In the genomic region with DNA sequence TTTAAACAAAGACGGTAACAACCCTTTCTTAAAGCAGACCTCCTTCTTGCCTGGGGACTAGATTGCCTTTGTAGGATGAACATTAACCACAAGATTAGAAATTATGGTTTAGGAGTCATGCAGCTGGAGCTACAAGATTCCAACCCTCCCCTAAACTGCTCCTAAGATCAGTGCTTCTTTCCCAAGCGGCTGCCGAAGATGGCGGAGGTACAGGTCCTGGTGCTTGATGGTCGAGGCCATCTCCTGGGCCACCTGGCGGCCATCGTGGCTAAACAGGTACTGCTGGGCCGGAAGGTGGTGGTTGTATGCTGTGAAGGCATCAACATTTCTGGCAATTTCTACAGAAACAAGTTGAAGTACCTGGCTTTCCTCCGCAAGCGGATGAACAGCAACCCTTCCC, we compare ENCODE assay signal across 10 cellular contexts. TPM values are rescaled to one million over a fixed set of nuclear protein-coding genes. Genes with fewer than 3 reads are reported as not detected.
DNase-seq lines count a peak whose midpoint lies in the region; ATAC-seq, FAIRE-seq and TF ChIP-seq lines count a peak whose summit lies in the region.
"Not testable (repeated sequence)": the region's sequence is repeated elsewhere in the genome, so short reads cannot be mapped to it uniquely, and the experiment has no call there.
"Had no signal": no experiment of that assay in that cellular context is flagged by ENCODE, and none has a peak within 500 bp of the region (broad histone marks: within the 10 kb centered on the region; RNA-seq: fewer than 3 reads in every experiment).

No MANE protein-coding gene starts in this region.

- not testable (repeated sequence) for H3K27me3 Mint-ChIP-seq in astrocyte (ENCODE audit: low read depth, unreplicated experiment); nephron (ENCODE audit: low read depth)
- H3K27me3 Mint-ChIP-seq in endodermal cell (ENCODE audit: insufficient read depth) = peaks cover 32% of the 10 kb centered on the region

- TF ChIP-seq EP300 in A549 (IDR thresholded peaks at IDR 0.05) = not testable (repeated sequence)

- H3K9me3 Mint-ChIP-seq in astrocyte (ENCODE audit: unreplicated experiment); endodermal cell; nephron: not testable (repeated sequence)

- H3K9me2 ChIP-seq in HCT116 (ENCODE audit: insufficient read depth) = not testable (repeated sequence)

- CTCF ChIA-PET in A549 (lab: Yijun Ruan, JAX) = interaction anchor here (4.2 to 5.0 kb wide), 2 partner anchors 16 to 39 kb away, joined by 30 to 34 read pairs; partner anchors contain the start of gene GPRC5A
- CTCF ChIA-PET in HCT116 (lab: Charles Lee) = interaction anchor here (4.4 kb wide), 1 partner anchor 38 kb away, joined by 18 read pairs; no protein-coding TSS in a partner anchor

- not testable (repeated sequence) for H3K27me3 ChIP-seq in HCT116 (ENCODE audit: insufficient read depth, low read length); astrocyte (ENCODE audit: insufficient read depth, low read length); endodermal cell (ENCODE audit: control insufficient read depth, insufficient read depth, low read length, poor library complexity, severe bottlenecking)

- POLR2A ChIA-PET in A549 (lab: Yijun Ruan, JAX); HCT116 (lab: Charles Lee): not testable (repeated sequence)

- not testable (repeated sequence) for H3K79me2 ChIP-seq in HCT116 (ENCODE audit: insufficient read depth, low read length); astrocyte (ENCODE audit: insufficient read depth, low read length)

- H3K27ac ChIP-seq in A549 (peak overlapping the region; percentile 97 to 98; a peak in 4 of 6 replicates), HCT116 (ENCODE audit: low read depth, low read length) (peak overlapping the region; percentile 88)
- not testable (repeated sequence) for H3K27ac ChIP-seq in astrocyte (ENCODE audit: low read depth, low read length); endodermal cell (ENCODE audit: low read depth, low read length)

- not testable (repeated sequence) for BruUV-seq in HCT116 (replicated peaks; lab: Mats Ljungman, UMichigan)

- H2AFZ ChIP-seq in HCT116 (ENCODE audit: low read depth, low read length, poor library complexity, severe bottlenecking); astrocyte (ENCODE audit: low read depth, low read length): not testable (repeated sequence)

- H3K4me1 ChIP-seq in A549 (peaks cover 74% of the 10 kb centered on the region), HCT116 (ENCODE audit: control insufficient read depth in 1 of 2, insufficient read depth in 2 of 2, low read length in 2 of 2) (peaks cover 73 to 95% of the 10 kb centered on the region in 2 experiments), astrocyte (ENCODE audit: insufficient read depth, low read length) (peaks cover 42% of the 10 kb centered on the region)
- not testable (repeated sequence) for H3K4me1 ChIP-seq in endodermal cell (ENCODE audit: control insufficient read depth, insufficient read depth, low read length)

- WGBS in A549 (ENCODE audit: missing lambda C conversion rate) = 95% methylated on average over 10 of the region's 10 CpGs
- 97 to 100% methylated on average over 1 to 10 of the region's 10 CpGs for WGBS in endodermal cell (ENCODE audit: insufficient coverage in 1 of 2, insufficient read length in 1 of 2), 2 experiments

- H3K4me1 Mint-ChIP-seq in astrocyte (ENCODE audit: low read depth, unreplicated experiment) = peaks cover 30% of the 10 kb centered on the region
- peaks cover 38% of the 10 kb centered on the region for H3K4me1 Mint-ChIP-seq in endodermal cell
- peaks cover 11% of the 10 kb centered on the region for H3K4me1 Mint-ChIP-seq in nephron

- not testable (repeated sequence) for H3K4me3 ChIP-seq in A549; HCT116 (replicated peaks in 1 of 2; ENCODE audit: low read depth in 1 of 2, low read length in 2 of 2); astrocyte (ENCODE audit: insufficient read depth, low read depth, low read length); endodermal cell (ENCODE audit: low read length)

- H4K20me1 ChIP-seq in HCT116 (ENCODE audit: insufficient read depth); astrocyte (ENCODE audit: insufficient read depth, low read length): not testable (repeated sequence)

- FAIRE-seq in A549 (lab: Jason Lieb, UNC); astrocyte (lab: Jason Lieb, UNC): not testable (repeated sequence)
- peak; percentile 74 for FAIRE-seq in urothelium cell line (lab: Jason Lieb, UNC)

- not testable (repeated sequence) for ATAC-seq in A549, HCT116

- H3K36me3 Mint-ChIP-seq in astrocyte (ENCODE audit: low read depth, unreplicated experiment) = peaks cover 11% of the 10 kb centered on the region
- H3K36me3 Mint-ChIP-seq in endodermal cell (ENCODE audit: low read depth); nephron (ENCODE audit: low read depth): not testable (repeated sequence)

- H3K27ac Mint-ChIP-seq in astrocyte (ENCODE audit: unreplicated experiment) (peak overlapping the region; percentile 88), nephron (peak overlapping the region in 2 of 3 experiments; percentile 74 to 81)
- not testable (repeated sequence) for H3K27ac Mint-ChIP-seq in endodermal cell

- not testable (repeated sequence) for TF ChIP-seq POLR2A in A549 (IDR thresholded peaks at IDR 0.05; ENCODE audit: low read length); HCT116 (IDR thresholded peaks at IDR 0.05; ENCODE audit: borderline replicate concordance, extremely low read depth, insufficient read depth, insufficient read length)

- TF ChIP-seq RAD21 in A549 (conservative IDR thresholded peaks at IDR 0.05 in 1 of 2, IDR thresholded peaks at IDR 0.05 in 1 of 2); HCT116 (IDR thresholded peaks at IDR 0.05; ENCODE audit: low read depth): not testable (repeated sequence)

- not testable (repeated sequence) for TF ChIP-seq CTCF in A549 (IDR thresholded peaks at IDR 0.05); HCT116 (IDR thresholded peaks at IDR 0.05 in 2 of 3, conservative IDR thresholded peaks at IDR 0.05 in 1 of 3; ENCODE audit: borderline replicate concordance in 1 of 3, insufficient read depth in 1 of 3, low read depth in 2 of 3, low read length in 2 of 3); astrocyte (IDR thresholded peaks at IDR 0.05; ENCODE audit: insufficient read depth, low read depth, low read length); nephron (IDR thresholded peaks at IDR 0.05; ENCODE audit: unreplicated experiment in 3 of 3)
- TF ChIP-seq CTCF in endodermal cell (conservative IDR thresholded peaks at IDR 0.05) = peak; percentile 27

- not testable (repeated sequence) for H3K9me3 ChIP-seq in A549; HCT116 (ENCODE audit: control insufficient read depth in 1 of 2, insufficient read depth in 1 of 2, low read depth in 1 of 2, low read length in 2 of 2); astrocyte (ENCODE audit: insufficient read depth, low read depth, low read length); endodermal cell (ENCODE audit: control insufficient read depth, low read length)

- RAD21 ChIA-PET in HCT116 (lab: Charles Lee; ENCODE audit: low non-redundant PET in 1 of 2, low total read pairs in 2 of 2, uncharacterized antibody in 2 of 2, unreplicated experiment in 2 of 2) = not testable (repeated sequence)

- H3K4me2 ChIP-seq in A549; HCT116 (ENCODE audit: low read length); astrocyte (ENCODE audit: low read length): not testable (repeated sequence)

- not testable (repeated sequence) for DNase-seq in A549 (ENCODE audit: low read depth in 1 of 2, low spot score in 1 of 2); HCT116 (ENCODE audit: low read depth, low spot score); astrocyte (ENCODE audit: low read depth); endodermal cell; urothelium cell line (ENCODE audit: low spot score)
- DNase-seq in M059J (ENCODE audit: low read depth) (peak; percentile 30), renal cortical epithelial cell (ENCODE audit: low read depth) (peak; percentile 37)

- H3K4me3 Mint-ChIP-seq in astrocyte (ENCODE audit: unreplicated experiment); endodermal cell; nephron: not testable (repeated sequence)

- peak overlapping the region; percentile 73; the same call in 1 of the 2 replicates for H3K9ac ChIP-seq in HCT116 (ENCODE audit: low read length)
- H3K9ac ChIP-seq in astrocyte (ENCODE audit: low read length); endodermal cell (ENCODE audit: extremely low read depth, low read length, poor library complexity, severe bottlenecking): not testable (repeated sequence)

- intact Hi-C loops in HCT116 (cut with micrococcal nuclease) = not testable (repeated sequence)

- H3K36me3 ChIP-seq in HCT116 (ENCODE audit: control insufficient read depth in 1 of 2, insufficient read depth in 2 of 2, low read length in 2 of 2); astrocyte (ENCODE audit: insufficient read depth, low read length); endodermal cell (ENCODE audit: control insufficient read depth, insufficient read depth, low read length): not testable (repeated sequence)

RNA-seq across cellular contexts. Expression of gene GPRC5A, which starts 16.1 kb away (rescaled TPM):
- polyA plus RNA-seq in A549 (2011; rRNA removed) (296 and 321 TPM in 2 replicates), A549 (2017; fragmentation: RNase III; extraction: RNeasy Plus Mini Kit Qiagen cat#74134 plus additional on column Dnase treatment) (173 to 207 TPM (median 197 TPM) in 3 replicates)
- 275 and 331 TPM in 2 replicates for polyA plus RNA-seq in A549 (2012; cell fraction: cytosol; rRNA removed)
- polyA plus RNA-seq in A549 (2012; cell fraction: nucleus; rRNA removed) = 582 and 654 TPM in 2 replicates
- 913 and 975 TPM in 2 replicates for polyA minus RNA-seq in A549 (2011; rRNA and poly(A)+ RNA removed)
- total RNA-seq in HCT116 (2021; ENCODE audit: unreplicated experiment) (305 TPM), astrocyte (4.2 and 12.5 TPM in 2 replicates), endodermal cell (1 to 10 TPM in 1 of 2 donors, under 1 TPM in 1; 0.15 to 1.0 TPM), renal cortical epithelial cell (55.9 and 101 TPM in 2 replicates)
- polyA plus RNA-seq in HCT116 (2012) = 200 and 379 TPM in 2 replicates
- total RNA-seq in M059J (2014; rRNA removed; shearing (Covaris generic)) = 70.0 and 89.7 TPM in 2 replicates
- 0.25 TPM for polyA plus RNA-seq in endodermal cell (2013, experiment 1 of 2)
- 0.33 TPM for polyA plus RNA-seq in endodermal cell (2013, experiment 2 of 2)
- total RNA-seq: CD8-positive, alpha-beta memory T cell had no signal
- polyA plus RNA-seq: CD14-positive monocyte; CD8-positive, alpha-beta memory T cell had no signal
